In the genomic region with DNA sequence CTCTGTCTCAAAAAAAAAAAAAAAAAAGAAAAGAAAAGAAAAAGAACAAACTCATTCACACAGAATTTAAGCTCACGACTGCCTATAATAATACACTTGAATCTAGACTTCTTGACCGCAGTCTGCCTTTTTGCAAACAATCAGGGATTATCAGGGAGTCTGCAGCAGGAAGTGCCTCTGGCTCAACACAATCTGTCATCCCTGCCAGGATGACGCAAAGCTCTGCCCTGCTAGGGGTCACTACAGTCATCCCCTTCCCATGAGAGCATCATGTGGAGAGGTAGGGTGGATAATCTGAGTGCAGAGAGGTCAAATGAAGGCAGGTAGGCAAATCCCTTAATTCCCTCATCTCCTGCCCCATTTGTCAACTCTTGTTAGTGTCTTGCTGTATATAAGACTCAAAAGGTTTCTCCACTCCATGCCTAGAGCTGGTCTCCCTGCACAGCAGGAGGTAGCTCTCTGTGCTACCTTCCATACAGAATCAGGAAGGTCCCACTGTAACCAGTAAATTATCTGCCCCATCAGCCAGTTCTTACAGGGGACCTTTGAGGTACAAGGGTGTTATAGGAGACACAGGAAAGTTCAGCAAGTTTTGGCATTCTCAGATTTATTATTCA, we compare ENCODE assay signal across 15 cellular contexts. TPM values are rescaled to one million over a fixed set of nuclear protein-coding genes. Genes with fewer than 3 reads are reported as not detected.
DNase-seq lines count a peak whose midpoint lies in the region; FAIRE-seq and TF ChIP-seq lines count a peak whose summit lies in the region.
"Had no signal": no experiment of that assay in that cellular context is flagged by ENCODE, and none has a peak within 500 bp of the region (broad histone marks: within the 10 kb centered on the region; RNA-seq: fewer than 3 reads in every experiment).

No MANE protein-coding gene starts in this region.

- BruUV-seq in endothelial cell of umbilical vein (replicated peaks; lab: Mats Ljungman, UMichigan) = no TSS peak

- no peak overlapping the region for H3K23ac ChIP-seq in mesendoderm (ENCODE audit: low read length)

- DNase-seq in ELF-1 (ENCODE audit: low read depth, low spot score) (peak; percentile 22), NCI-H82 treated with DMSO at 0.1 percent for 48 hours (lab: John Stamatoyannopoulos, UW; ENCODE audit: unreplicated experiment) (peak; percentile 93), endothelial cell of umbilical vein (ENCODE audit: low read depth, low spot score) (peak; percentile 95), mesendoderm (peak; percentile 82), NCI-H146 treated with DMSO at 0.1 percent for 48 hours (lab: John Stamatoyannopoulos, UW; ENCODE audit: unreplicated experiment) (no peak), GF-D8 (lab: John Stamatoyannopoulos, UW) (no peak), HK-2 (ENCODE audit: unreplicated experiment) (no peak), CD1c-positive myeloid dendritic cell (ENCODE audit: extremely low spot score) (no peak)
- DNase-seq: CD8-positive, alpha-beta memory T cell; esophagus squamous epithelium; naive thymus-derived CD4-positive, alpha-beta T cell; NCI-H1105; NK-92 treated with Interleukin-12 subunit alpha and Interleukin-12 subunit beta, amount 100 ng/mL, for 24 hours; thyroid gland had no signal

- dilution Hi-C loops in endothelial cell of umbilical vein (cut with MboI; ENCODE audit: extremely low pct_ligation_motif_present, low sequenced_read_pairs) = no loop called here

- H2AK5ac ChIP-seq in mesendoderm (ENCODE audit: low read length) = no peak overlapping the region

- no peaks in the 10 kb centered on the region for H3K9me1 ChIP-seq in endothelial cell of umbilical vein (replicated peaks; ENCODE audit: control insufficient read depth, extremely low read depth, insufficient read depth, low read length)

- H3K27me3 ChIP-seq in endothelial cell of umbilical vein (ENCODE audit: control insufficient read depth in 2 of 2, insufficient read depth in 2 of 2, low read length in 2 of 2) (no peaks in the 10 kb centered on the region), mesendoderm (ENCODE audit: insufficient read depth, low read length, poor library complexity) (no peaks in the 10 kb centered on the region)
- H3K27me3 ChIP-seq: esophagus squamous epithelium, thyroid gland had no signal

- H2BK120ac ChIP-seq in mesendoderm (ENCODE audit: low read depth, low read length) = no peak overlapping the region

- no peak for TF ChIP-seq CTCF in endothelial cell of umbilical vein (IDR thresholded peaks at IDR 0.05; ENCODE audit: extremely low read depth in 1 of 2, insufficient read depth in 1 of 2, low read depth in 1 of 2, low read length in 2 of 2)

- no peak overlapping the region for H3K56ac ChIP-seq in mesendoderm (ENCODE audit: low read length)

- no peaks in the 10 kb centered on the region for H4K20me1 ChIP-seq in endothelial cell of umbilical vein (replicated peaks; ENCODE audit: control insufficient read depth, extremely low read depth, insufficient read depth, low read length)

- CTCF ChIA-PET in endothelial cell of umbilical vein (lab: Charles Lee) = interaction anchor here (0.7 to 2.2 kb wide), 6 partner anchors 9 to 56 kb away, joined by 3 to 18 read pairs (median 4); no protein-coding TSS in a partner anchor

- TF ChIP-seq POLR2A in endothelial cell of umbilical vein (IDR thresholded peaks at IDR 0.05; ENCODE audit: low read depth, low read length) = no peak

- no peak overlapping the region for H2BK15ac ChIP-seq in mesendoderm (replicated peaks; ENCODE audit: low read depth)

- H2BK5ac ChIP-seq in mesendoderm (ENCODE audit: low read length) = no peak overlapping the region

- no peak overlapping the region for H3K4ac ChIP-seq in mesendoderm (ENCODE audit: low read depth, low read length)

- H3K4me3 ChIP-seq in endothelial cell of umbilical vein (replicated peaks in 1 of 3; ENCODE audit: insufficient read depth in 1 of 3, low read depth in 1 of 3, low read length in 3 of 3) (no peak overlapping the region), mesendoderm (ENCODE audit: low read length) (no peak overlapping the region)
- H3K4me3 ChIP-seq: esophagus squamous epithelium, thyroid gland had no signal

- POLR2A ChIA-PET in endothelial cell of umbilical vein (lab: Charles Lee) = interaction anchor here (0.5 to 0.7 kb wide), 4 partner anchors 10 to 193 kb away, joined by 4 to 6 read pairs (median 6); no protein-coding TSS in a partner anchor

- H3K4me2 ChIP-seq in endothelial cell of umbilical vein (ENCODE audit: insufficient read depth, low read length) (no peak overlapping the region), mesendoderm (ENCODE audit: low read length) (no peak overlapping the region)

- no peaks in the 10 kb centered on the region for H3K79me1 ChIP-seq in mesendoderm (ENCODE audit: low read length)

- no CpG with 5 or more reads among the region's 3 CpGs for WGBS in mesendoderm (ENCODE audit: extremely low coverage, insufficient coverage, low lambda C conversion rate)

- peak; percentile 87 for FAIRE-seq in endothelial cell of umbilical vein (lab: Jason Lieb, UNC)
- FAIRE-seq: islet of Langerhans had no signal

- H4K5ac ChIP-seq in mesendoderm (ENCODE audit: low read length) = no peak overlapping the region

- no peak overlapping the region for H3K18ac ChIP-seq in mesendoderm (ENCODE audit: low read length)

- H3K27ac ChIP-seq in endothelial cell of umbilical vein (ENCODE audit: insufficient read depth, low read depth, low read length) (peak overlapping the region; percentile 66), mesendoderm (ENCODE audit: low read depth, low read length) (no peak overlapping the region)
- H3K27ac ChIP-seq: thyroid gland had no signal

- no peaks in the 10 kb centered on the region for H3K79me2 ChIP-seq in endothelial cell of umbilical vein (ENCODE audit: control insufficient read depth, insufficient read depth, low read length)
- H3K79me2 ChIP-seq in mesendoderm (ENCODE audit: control insufficient read depth, insufficient read depth, low read length) = no peaks in the 10 kb centered on the region

- H3K4me1 ChIP-seq in endothelial cell of umbilical vein (ENCODE audit: control insufficient read depth, extremely low read depth, insufficient read depth, low read length) (peaks cover 6% of the 10 kb centered on the region), mesendoderm (ENCODE audit: control insufficient read depth, low read depth, low read length) (peaks cover 2% of the 10 kb centered on the region)
- H3K4me1 ChIP-seq: thyroid gland had no signal

- intact Hi-C loops in endothelial cell of umbilical vein (cut with micrococcal nuclease) = no loop called here

- H3K36me3 ChIP-seq in endothelial cell of umbilical vein (ENCODE audit: control insufficient read depth in 2 of 2, extremely low read depth in 1 of 2, insufficient read depth in 2 of 2, low read length in 2 of 2) = no peaks in the 10 kb centered on the region
- H3K36me3 ChIP-seq in mesendoderm (ENCODE audit: control insufficient read depth, insufficient read depth, low read length) = no peaks in the 10 kb centered on the region

- H3K9me3 ChIP-seq in endothelial cell of umbilical vein (replicated peaks; ENCODE audit: control insufficient read depth, insufficient read depth, low read length) = no peaks in the 10 kb centered on the region
- H3K9me3 ChIP-seq: esophagus squamous epithelium, thyroid gland had no signal

- H4K8ac ChIP-seq in mesendoderm (ENCODE audit: low read depth, low read length) = no peak overlapping the region

- peak overlapping the region; percentile 18 for H3K9ac ChIP-seq in endothelial cell of umbilical vein (replicated peaks; ENCODE audit: extremely low read depth, insufficient read depth, low read length)
- H3K9ac ChIP-seq in mesendoderm (ENCODE audit: low read length) = no peak overlapping the region

- no peak overlapping the region for H2AFZ ChIP-seq in endothelial cell of umbilical vein (ENCODE audit: low read depth, low read length)

RNA-seq across cellular contexts. Expression of gene UBAP1L, which starts 4.2 kb away (rescaled TPM):
- 3.9 and 5.0 TPM in 2 replicates for total RNA-seq in endothelial cell of umbilical vein
- polyA plus RNA-seq in endothelial cell of umbilical vein = 1.9 and 2.9 TPM in 2 replicates
- 0.26 and 0.62 TPM in 2 replicates for polyA plus RNA-seq in endothelial cell of umbilical vein (2011; cell fraction: cytosol; rRNA removed)
- polyA plus RNA-seq in endothelial cell of umbilical vein (2011; cell fraction: nucleus; rRNA removed) = 16.2 and 17.2 TPM in 2 replicates
- 0.50 and 0.61 TPM in 2 replicates for polyA plus RNA-seq in endothelial cell of umbilical vein (2012)
- 3.7 and 3.9 TPM in 2 replicates for polyA minus RNA-seq in endothelial cell of umbilical vein
- 1.1 TPM for polyA minus RNA-seq in endothelial cell of umbilical vein (2011; cell fraction: cytosol; rRNA and poly(A)+ RNA removed)
- 7.6 and 8.6 TPM in 2 replicates for polyA minus RNA-seq in endothelial cell of umbilical vein (2011; cell fraction: nucleus; rRNA and poly(A)+ RNA removed)
- polyA plus RNA-seq in mesendoderm (2013, experiment 1 of 2) = 0.45 TPM
- 0.41 TPM for polyA plus RNA-seq in mesendoderm (2013, experiment 2 of 2)

RNA-seq across cellular contexts. Expression of gene PDCD7, which starts 22.8 kb away (rescaled TPM):
- total RNA-seq in endothelial cell of umbilical vein = 19.5 and 26.6 TPM in 2 replicates
- polyA plus RNA-seq in endothelial cell of umbilical vein = 11.1 and 12.1 TPM in 2 replicates
- polyA plus RNA-seq in endothelial cell of umbilical vein (2011; cell fraction: cytosol; rRNA removed) = 13.3 and 14.1 TPM in 2 replicates
- polyA plus RNA-seq in endothelial cell of umbilical vein (2011; cell fraction: nucleus; rRNA removed) = 17.1 and 27.8 TPM in 2 replicates
- polyA plus RNA-seq in endothelial cell of umbilical vein (2012) = 12.2 and 13.9 TPM in 2 replicates
- polyA minus RNA-seq in endothelial cell of umbilical vein = 11.2 and 18.0 TPM in 2 replicates
- 30.2 TPM for polyA minus RNA-seq in endothelial cell of umbilical vein (2011; cell fraction: cytosol; rRNA and poly(A)+ RNA removed)
- 11.5 and 14.8 TPM in 2 replicates for polyA minus RNA-seq in endothelial cell of umbilical vein (2011; cell fraction: nucleus; rRNA and poly(A)+ RNA removed)
- polyA plus RNA-seq in mesendoderm (2013, experiment 1 of 2) = 15.8 TPM
- polyA plus RNA-seq in mesendoderm (2013, experiment 2 of 2) = 16.1 TPM

RNA-seq across cellular contexts. Expression of gene KBTBD13, which starts 34.2 kb away (rescaled TPM):
- total RNA-seq in endothelial cell of umbilical vein = not detected in 2 replicates
- polyA plus RNA-seq in endothelial cell of umbilical vein = not detected in 2 replicates
- not detected in 2 replicates for polyA plus RNA-seq in endothelial cell of umbilical vein (2011; cell fraction: cytosol; rRNA removed)
- not detected in 2 replicates for polyA plus RNA-seq in endothelial cell of umbilical vein (2011; cell fraction: nucleus; rRNA removed)
- not detected in 2 replicates for polyA plus RNA-seq in endothelial cell of umbilical vein (2012)
- polyA minus RNA-seq in endothelial cell of umbilical vein = not detected in 2 replicates
- polyA minus RNA-seq in endothelial cell of umbilical vein (2011; cell fraction: cytosol; rRNA and poly(A)+ RNA removed) = not detected
- polyA minus RNA-seq in endothelial cell of umbilical vein (2011; cell fraction: nucleus; rRNA and poly(A)+ RNA removed) = not detected in 2 replicates
- 0.01 TPM for polyA plus RNA-seq in mesendoderm (2013, experiment 1 of 2)
- 0.01 TPM for polyA plus RNA-seq in mesendoderm (2013, experiment 2 of 2)
- total RNA-seq: CD8-positive, alpha-beta memory T cell; esophagus squamous epithelium; naive thymus-derived CD4-positive, alpha-beta T cell; thyroid gland had no signal
- polyA plus RNA-seq: CD8-positive, alpha-beta memory T cell; naive thymus-derived CD4-positive, alpha-beta T cell had no signal

RNA-seq across cellular contexts. Expression of gene RASL12, which starts 43.0 kb away (rescaled TPM):
- not detected in 2 replicates for total RNA-seq in endothelial cell of umbilical vein
- polyA plus RNA-seq in endothelial cell of umbilical vein = not detected in 2 replicates
- polyA plus RNA-seq in endothelial cell of umbilical vein (2011; cell fraction: cytosol; rRNA removed) = not detected in 2 replicates
- not detected in 2 replicates for polyA plus RNA-seq in endothelial cell of umbilical vein (2011; cell fraction: nucleus; rRNA removed)
- not detected in 2 replicates for polyA plus RNA-seq in endothelial cell of umbilical vein (2012)
- not detected in 2 replicates for polyA minus RNA-seq in endothelial cell of umbilical vein
- polyA minus RNA-seq in endothelial cell of umbilical vein (2011; cell fraction: cytosol; rRNA and poly(A)+ RNA removed) = not detected
- not detected in 2 replicates for polyA minus RNA-seq in endothelial cell of umbilical vein (2011; cell fraction: nucleus; rRNA and poly(A)+ RNA removed)
- 6.4 TPM for polyA plus RNA-seq in mesendoderm (2013, experiment 1 of 2)
- 6.5 TPM for polyA plus RNA-seq in mesendoderm (2013, experiment 2 of 2)
- total RNA-seq: CD8-positive, alpha-beta memory T cell; naive thymus-derived CD4-positive, alpha-beta T cell had no signal
- polyA plus RNA-seq: CD8-positive, alpha-beta memory T cell; naive thymus-derived CD4-positive, alpha-beta T cell had no signal

Comparison
In these comparisons a context has a peak if more than half of its experiments do, and no peak if none do; other contexts are left out.
1. DNase-seq: peak in ELF-1 (single experiment), NCI-H82 treated with DMSO at 0.1 percent for 48 hours (single experiment), endothelial cell of umbilical vein (single experiment) and mesendoderm (single experiment); none in NCI-H146 treated with DMSO at 0.1 percent for 48 hours (single experiment), GF-D8 (single experiment), HK-2 (single experiment) and CD1c-positive myeloid dendritic cell (single experiment).